In genomic region chr1:111690306-111690617, GRCh38 we compare ENCODE assay signal across 9 cellular contexts. TPM values are rescaled to one million over a fixed set of nuclear protein-coding genes. Genes with fewer than 3 reads are reported as not detected.
DNase-seq lines count a peak whose midpoint lies in the region; ATAC-seq, FAIRE-seq and TF ChIP-seq lines count a peak whose summit lies in the region.
"Had no signal": no experiment of that assay in that cellular context is flagged by ENCODE, and none has a peak within 500 bp of the region (broad histone marks: within the 10 kb centered on the region; RNA-seq: fewer than 3 reads in every experiment).

No MANE protein-coding gene starts in this region.

- H3K4me1 ChIP-seq in endothelial cell of umbilical vein (ENCODE audit: control insufficient read depth, extremely low read depth, insufficient read depth, low read length) (no peaks in the 10 kb centered on the region), neural progenitor cell (no peaks in the 10 kb centered on the region)

- no peak overlapping the region for H2AFZ ChIP-seq in endothelial cell of umbilical vein (ENCODE audit: low read depth, low read length)
- H2AFZ ChIP-seq in neural progenitor cell (replicated peaks): no peak overlapping the region

- H3K9ac ChIP-seq in endothelial cell of umbilical vein (replicated peaks; ENCODE audit: extremely low read depth, insufficient read depth, low read length): no peak overlapping the region
- H3K9ac ChIP-seq in neural progenitor cell: peak overlapping the region; percentile 6

- TF ChIP-seq POLR2A in endothelial cell of umbilical vein (IDR thresholded peaks at IDR 0.05; ENCODE audit: low read depth, low read length): no peak

- H3K79me2 ChIP-seq in endothelial cell of umbilical vein (ENCODE audit: control insufficient read depth, insufficient read depth, low read length) (peaks cover 7% of the 10 kb centered on the region), neural progenitor cell (ENCODE audit: low read depth) (no peaks in the 10 kb centered on the region)

- H3K27ac ChIP-seq in endothelial cell of umbilical vein (ENCODE audit: insufficient read depth, low read depth, low read length) (no peak overlapping the region), neural progenitor cell (no peak overlapping the region)
- H3K27ac ChIP-seq: skin epidermis had no signal

- no peak for FAIRE-seq in endothelial cell of umbilical vein (lab: Jason Lieb, UNC)

- CTCF ChIA-PET in endothelial cell of umbilical vein (lab: Charles Lee): interaction anchor here (0.8 to 3.6 kb wide), 8 partner anchors 13 to 210 kb away, joined by 3 to 18 read pairs (median 3); no protein-coding TSS in a partner anchor

- no peaks in the 10 kb centered on the region for H3F3A ChIP-seq in neural progenitor cell (ENCODE audit: low read depth)

- H3K9me3 ChIP-seq in endothelial cell of umbilical vein (replicated peaks; ENCODE audit: control insufficient read depth, insufficient read depth, low read length): no peaks in the 10 kb centered on the region
- no peaks in the 10 kb centered on the region for H3K9me3 ChIP-seq in neural progenitor cell (ENCODE audit: low read depth)

- H3K4me1 Mint-ChIP-seq in neural progenitor cell: no peaks in the 10 kb centered on the region

- no peak overlapping the region for H3K4me3 Mint-ChIP-seq in neural progenitor cell

- H3K4me3 ChIP-seq in endothelial cell of umbilical vein (replicated peaks in 1 of 3; ENCODE audit: insufficient read depth in 1 of 3, low read depth in 1 of 3, low read length in 3 of 3) (no peak overlapping the region), neural progenitor cell (no peak overlapping the region)
- H3K4me3 ChIP-seq: skin epidermis had no signal

- H3K27me3 Mint-ChIP-seq in neural progenitor cell (ENCODE audit: insufficient read depth, low read depth): no peaks in the 10 kb centered on the region

- no peak for ATAC-seq in GM19324 (IDR thresholded peaks at IDR 0.05; ENCODE audit: low FRiP score, unreplicated experiment)
- ATAC-seq in HG03159 (IDR thresholded peaks at IDR 0.05; ENCODE audit: unreplicated experiment): no peak
- no peak for ATAC-seq in HG02588 (IDR thresholded peaks at IDR 0.05; ENCODE audit: unreplicated experiment)

- peaks cover 0 to 2% of the 10 kb centered on the region in 2 experiments for H3K36me3 ChIP-seq in endothelial cell of umbilical vein (ENCODE audit: control insufficient read depth in 2 of 2, extremely low read depth in 1 of 2, insufficient read depth in 2 of 2, low read length in 2 of 2)
- H3K36me3 ChIP-seq in neural progenitor cell: no peaks in the 10 kb centered on the region

- no peaks in the 10 kb centered on the region for H4K20me1 ChIP-seq in endothelial cell of umbilical vein (replicated peaks; ENCODE audit: control insufficient read depth, extremely low read depth, insufficient read depth, low read length)
- H4K20me1 ChIP-seq in neural progenitor cell (ENCODE audit: low read depth): no peaks in the 10 kb centered on the region

- no peak overlapping the region for H3K4me2 ChIP-seq in endothelial cell of umbilical vein (ENCODE audit: insufficient read depth, low read length)
- no peak overlapping the region for H3K4me2 ChIP-seq in neural progenitor cell

- H3K27me3 ChIP-seq in endothelial cell of umbilical vein (ENCODE audit: control insufficient read depth in 2 of 2, insufficient read depth in 2 of 2, low read length in 2 of 2): no peaks in the 10 kb centered on the region
- no peaks in the 10 kb centered on the region for H3K27me3 ChIP-seq in neural progenitor cell

- no peak for TF ChIP-seq CTCF in endothelial cell of umbilical vein (IDR thresholded peaks at IDR 0.05; ENCODE audit: extremely low read depth in 1 of 2, insufficient read depth in 1 of 2, low read depth in 1 of 2, low read length in 2 of 2)
- no peak for TF ChIP-seq CTCF in neural progenitor cell (IDR thresholded peaks at IDR 0.05)

- H3K36me3 Mint-ChIP-seq in neural progenitor cell: peaks cover 11% of the 10 kb centered on the region

- intact Hi-C loops in endothelial cell of umbilical vein (cut with micrococcal nuclease): no loop called here

- DNase-seq in COLO829 (ENCODE audit: low spot score) (peak; percentile 8), NCI-H2107 (lab: John Stamatoyannopoulos, UW) (peak; percentile 18), endothelial cell of umbilical vein (ENCODE audit: low read depth, low spot score) (peak; percentile 75), neural progenitor cell (ENCODE audit: low spot score) (no peak), AML-193 (lab: John Stamatoyannopoulos, UW) (no peak)

- peaks cover 9% of the 10 kb centered on the region for H3K9me3 Mint-ChIP-seq in neural progenitor cell

- no peak overlapping the region for H3K27ac Mint-ChIP-seq in neural progenitor cell

- POLR2A ChIA-PET in endothelial cell of umbilical vein (lab: Charles Lee): no interaction called here

- no peaks in the 10 kb centered on the region for H3K9me1 ChIP-seq in endothelial cell of umbilical vein (replicated peaks; ENCODE audit: control insufficient read depth, extremely low read depth, insufficient read depth, low read length)

- dilution Hi-C loops in endothelial cell of umbilical vein (cut with MboI; ENCODE audit: extremely low pct_ligation_motif_present, low sequenced_read_pairs): no loop called here

- no TSS peak for BruUV-seq in endothelial cell of umbilical vein (replicated peaks; lab: Mats Ljungman, UMichigan)

TF ChIP-seq in endothelial cell of umbilical vein, 7 proteins besides CTCF, POLR2A, EP300 and RAD21:
- TF ChIP-seq FOS (IDR thresholded peaks at IDR 0.05; ENCODE audit: borderline replicate concordance, insufficient read depth, low read length): no peak
- no peak for TF ChIP-seq EZH2 (IDR thresholded peaks at IDR 0.05; ENCODE audit: borderline replicate concordance, low read depth, low read length, severe bottlenecking)
- no peak for TF ChIP-seq POLR2AphosphoS5 (IDR thresholded peaks at IDR 0.05; ENCODE audit: insufficient read depth, low read depth, low read length)
- no peak for TF ChIP-seq GATA2 (IDR thresholded peaks at IDR 0.05; ENCODE audit: insufficient read depth, insufficient read length, low read depth, low read length)
- no peak for TF ChIP-seq MYC (IDR thresholded peaks at IDR 0.05; ENCODE audit: low read depth, low read length)
- TF ChIP-seq JUN (IDR thresholded peaks at IDR 0.05; ENCODE audit: borderline replicate concordance, insufficient read depth, insufficient read length, low read depth): no peak
- TF ChIP-seq MAX (IDR thresholded peaks at IDR 0.05; ENCODE audit: insufficient read depth, insufficient read length): no peak

RNA-seq across cellular contexts. Expression of gene INKA2, which starts 48.9 kb away (rescaled TPM):
- 5.3 and 7.8 TPM in 2 replicates for total RNA-seq in endothelial cell of umbilical vein
- polyA plus RNA-seq in endothelial cell of umbilical vein: 2.4 and 2.6 TPM in 2 replicates
- 1.9 and 2.1 TPM in 2 replicates for polyA plus RNA-seq in endothelial cell of umbilical vein (2011; cell fraction: cytosol; rRNA removed)
- 2.5 and 3.0 TPM in 2 replicates for polyA plus RNA-seq in endothelial cell of umbilical vein (2011; cell fraction: nucleus; rRNA removed)
- 3.7 and 5.2 TPM in 2 replicates for polyA plus RNA-seq in endothelial cell of umbilical vein (2012)
- 4.3 and 5.4 TPM in 2 replicates for polyA minus RNA-seq in endothelial cell of umbilical vein
- polyA minus RNA-seq in endothelial cell of umbilical vein (2011; cell fraction: cytosol; rRNA and poly(A)+ RNA removed): 0.72 TPM
- 2.6 and 3.8 TPM in 2 replicates for polyA minus RNA-seq in endothelial cell of umbilical vein (2011; cell fraction: nucleus; rRNA and poly(A)+ RNA removed)
- 2.4 TPM in 1 of 2 replicates, not detected in the other for total RNA-seq in neural progenitor cell (ENCODE audit: low replicate concordance)

Comparison
In these comparisons a context has a peak if more than half of its experiments do, and no peak if none do; other contexts are left out.
1. DNase-seq: peak in COLO829 (single experiment), NCI-H2107 (single experiment) and endothelial cell of umbilical vein (single experiment); none in neural progenitor cell (single experiment) and AML-193 (0 of 2).